ENCODE assay signal across 26 cellular contexts in the genomic region with DNA sequence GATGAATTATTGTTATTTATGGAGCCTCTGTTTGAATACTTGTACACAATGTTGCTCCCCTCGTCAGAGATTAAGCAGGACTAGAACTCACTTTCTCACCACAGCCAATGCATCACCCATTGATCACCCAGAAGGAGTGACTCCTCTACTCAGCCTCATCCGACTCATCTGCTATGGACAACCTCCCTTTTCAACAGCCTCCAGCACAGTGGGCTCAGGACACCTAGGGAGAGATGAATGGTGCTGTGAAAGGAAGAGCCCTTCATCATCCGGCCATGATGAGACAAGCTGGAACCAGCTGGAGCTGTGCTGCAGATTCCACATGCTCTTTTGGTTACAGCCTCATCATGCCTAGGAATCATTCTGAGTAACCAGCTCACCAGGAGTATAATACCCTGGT. TPM values are rescaled to one million over a fixed set of nuclear protein-coding genes. Genes with fewer than 3 reads are reported as not detected.
"Had no signal": no experiment of that assay in that cellular context is flagged by ENCODE, and none has a peak within 500 bp of the region (broad histone marks: within the 10 kb centered on the region; RNA-seq: fewer than 3 reads in every experiment).

No MANE protein-coding gene starts in this region.

- H3K27ac Mint-ChIP-seq: activated CD4-positive, alpha-beta memory T cell treated with anti-CD3 and anti-CD28 coated beads, Interleukin-2, amount 10 ng/mL, durations not matched to agents 7 days and 5 days; progenitor cell of endocrine pancreas; T-helper 2 cell treated with Interferon-gamma antibody and Interleukin-4, amounts not matched to agents 5 μg/mL and 100 μg/mL, for 36 hours had no signal

- H3K27me3 ChIP-seq: brain microvascular endothelial cell had no signal

- DNase-seq: activated CD4-positive, alpha-beta memory T cell treated with anti-CD3 and anti-CD28 coated beads, Interleukin-2, amount 10 ng/mL, durations not matched to agents 7 days and 5 days; activated CD4-positive, alpha-beta T cell treated with anti-CD3 and anti-CD28 coated beads for 48 hours; activated CD4-positive, CD25-positive, alpha-beta regulatory T cell; activated effector memory CD4-positive, alpha-beta T cell treated with anti-CD3 and anti-CD28 coated beads, Interleukin-2, amount 50 U/mL, for 16 hours; activated naive CD4-positive, alpha-beta T cell treated with anti-CD3 and anti-CD28 coated beads, Interleukin-2, amount 50 U/mL, for 16 hours; activated T-cell treated with anti-CD3 and anti-CD28 coated beads, Interleukin-2, amount 50 U/mL, for 48 hours; aorta; brain microvascular endothelial cell; midbrain; stimulated activated CD4-positive, alpha-beta T cell treated with anti-CD3 and anti-CD28 coated beads, Interleukin-12 subunit alpha, Interleukin-12 subunit beta, amount 100 ng/mL, for 4 hours; stimulated activated CD4-positive, alpha-beta T cell treated with anti-CD3 and anti-CD28 coated beads, Interleukin-1b, Interleukin-23, amount 100 ng/mL, for 48 hours; stimulated activated CD8-positive, alpha-beta memory T cell treated with anti-CD3 and anti-CD28 coated beads, Interleukin-4, amount 100 ng/mL, for 48 hours; stimulated activated naive CD4-positive, alpha-beta T cell treated with Interleukin-2 at 50 U/mL for 16 hours; SW 1271; tibial artery had no signal

- H3K27ac ChIP-seq: brain microvascular endothelial cell, coronary artery, hepatocyte, tibial artery had no signal

- H2AFZ ChIP-seq: hepatocyte had no signal

- H3K4me2 ChIP-seq: hepatocyte had no signal

- H3K9me3 ChIP-seq: tibial artery had no signal

- H3K36me3 ChIP-seq: brain microvascular endothelial cell, tibial artery had no signal

- H3K79me2 ChIP-seq: hepatocyte had no signal

- FAIRE-seq: endometrium, islet of Langerhans, urothelium cell line had no signal

- H3K4me3 Mint-ChIP-seq: activated CD4-positive, alpha-beta memory T cell treated with anti-CD3 and anti-CD28 coated beads, Interleukin-2, amount 10 ng/mL, durations not matched to agents 7 days and 5 days; T-helper 2 cell treated with Interferon-gamma antibody and Interleukin-4, amounts not matched to agents 5 μg/mL and 100 μg/mL, for 36 hours had no signal

- H3K4me3 ChIP-seq: coronary artery, hepatocyte, lung, tibial artery had no signal

RNA-seq across cellular contexts. Expression of a gene that starts 15.6 kb away (rescaled TPM):
- total RNA-seq: activated CD4-positive, alpha-beta memory T cell treated with anti-CD3 and anti-CD28 coated beads, Interleukin-2, amount 10 ng/mL, durations not matched to agents 7 days and 5 days; hepatocyte; myocyte; omental fat pad had no signal
- polyA plus RNA-seq: aorta, hepatocyte, neural cell had no signal
